In the genomic region with DNA sequence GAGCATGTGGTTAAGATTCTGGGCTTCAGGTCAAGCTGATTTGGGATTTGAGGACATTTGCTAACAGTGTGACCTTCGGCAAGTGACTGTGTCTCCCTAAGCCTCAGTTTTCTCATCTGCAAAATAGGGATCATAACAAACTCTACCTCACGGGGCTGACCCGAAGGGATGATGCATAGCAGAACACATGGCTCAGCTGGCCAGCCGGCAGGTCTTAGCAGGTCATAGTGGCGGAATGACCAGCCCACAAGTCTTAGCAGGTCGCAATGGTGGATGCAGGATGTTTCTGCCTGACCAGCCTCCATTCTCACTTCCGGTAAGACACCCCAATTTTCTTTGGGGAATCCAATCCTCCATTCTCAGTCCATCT, we compare ENCODE assay signal across 13 cellular contexts.
DNase-seq lines count a peak whose midpoint lies in the region; ATAC-seq, FAIRE-seq and TF ChIP-seq lines count a peak whose summit lies in the region.
"Had no signal": no experiment of that assay in that cellular context is flagged by ENCODE, and none has a peak within 500 bp of the region (broad histone marks: within the 10 kb centered on the region; RNA-seq: fewer than 3 reads in every experiment).

No MANE protein-coding gene starts in this region.

- no peak overlapping the region for H3K27ac Mint-ChIP-seq in Calu3 (ENCODE audit: unreplicated experiment)
- H3K27ac Mint-ChIP-seq in astrocyte (ENCODE audit: unreplicated experiment), result peak overlapping the region; percentile 56
- peak overlapping the region; percentile 98 for H3K27ac Mint-ChIP-seq in natural killer cell treated with Interleukin-12 subunit alpha and Interleukin-12 subunit beta and Interleukin-15 and Interleukin-18, amount 100 ng/mL, for 72 hours
- no peak overlapping the region for H3K27ac Mint-ChIP-seq in endothelial cell (ENCODE audit: unreplicated experiment)

- H3K9ac ChIP-seq in astrocyte (ENCODE audit: low read length) (no peak overlapping the region), GM23248 (no peak overlapping the region)

- no peak for ATAC-seq in natural killer cell treated with Interleukin-12 subunit alpha and Interleukin-12 subunit beta and Interleukin-15 and Interleukin-18, amount 100 ng/mL, for 72 hours
- ATAC-seq: gastrocnemius medialis had no signal

- no peak for TF ChIP-seq CTCF in Calu3 (IDR thresholded peaks at IDR 0.05; ENCODE audit: unreplicated experiment)
- TF ChIP-seq CTCF in astrocyte (IDR thresholded peaks at IDR 0.05; ENCODE audit: insufficient read depth, low read depth, low read length), result no peak
- TF ChIP-seq CTCF in endothelial cell (IDR thresholded peaks at IDR 0.05; ENCODE audit: unreplicated experiment), result no peak

- H3K27me3 Mint-ChIP-seq in Calu3 (ENCODE audit: unreplicated experiment) (peaks cover 8% of the 10 kb centered on the region), astrocyte (ENCODE audit: low read depth, unreplicated experiment) (peaks cover 4% of the 10 kb centered on the region), endothelial cell (ENCODE audit: unreplicated experiment) (peaks cover 13% of the 10 kb centered on the region)
- H3K27me3 Mint-ChIP-seq in natural killer cell treated with Interleukin-12 subunit alpha and Interleukin-12 subunit beta and Interleukin-15 and Interleukin-18, amount 100 ng/mL, for 72 hours, result no peaks in the 10 kb centered on the region

- H3K4me2 ChIP-seq in astrocyte (ENCODE audit: low read length), result no peak overlapping the region
- H3K4me2 ChIP-seq in GM23248 (ENCODE audit: unreplicated experiment), result no peak overlapping the region

- H3K4me3 ChIP-seq in astrocyte (ENCODE audit: insufficient read depth, low read depth, low read length) (no peak overlapping the region), GM23248 (no peak overlapping the region)
- H3K4me3 ChIP-seq: gastrocnemius medialis, sigmoid colon, thoracic aorta had no signal

- H3K36me3 ChIP-seq in astrocyte (ENCODE audit: insufficient read depth, low read length) (no peaks in the 10 kb centered on the region), GM23248 (ENCODE audit: low read depth) (no peaks in the 10 kb centered on the region)
- H3K36me3 ChIP-seq: gastrocnemius medialis, sigmoid colon, thoracic aorta had no signal

- H3K4me1 Mint-ChIP-seq in Calu3 (ENCODE audit: low read depth, unreplicated experiment) (peaks cover 43% of the 10 kb centered on the region), astrocyte (ENCODE audit: low read depth, unreplicated experiment) (peaks cover 27% of the 10 kb centered on the region), endothelial cell (ENCODE audit: unreplicated experiment) (peaks cover 20% of the 10 kb centered on the region)
- peaks cover 70 to 75% of the 10 kb centered on the region in 2 donors for H3K4me1 Mint-ChIP-seq in natural killer cell treated with Interleukin-12 subunit alpha and Interleukin-12 subunit beta and Interleukin-15 and Interleukin-18, amount 100 ng/mL, for 72 hours (ENCODE audit: low read depth in 2 of 2)

- H3K4me1 ChIP-seq in astrocyte (ENCODE audit: insufficient read depth, low read length) (peaks cover 6% of the 10 kb centered on the region), GM23248 (ENCODE audit: insufficient read depth) (no peaks in the 10 kb centered on the region)
- H3K4me1 ChIP-seq: sigmoid colon had no signal

- no peaks in the 10 kb centered on the region for H3F3A ChIP-seq in GM23248 (ENCODE audit: insufficient read depth)

- BruUV-seq in Calu3 (replicated peaks; lab: Mats Ljungman, UMichigan), result no TSS peak

- no peak overlapping the region for H2AFZ ChIP-seq in astrocyte (ENCODE audit: low read depth, low read length)
- no peak overlapping the region for H2AFZ ChIP-seq in GM23248

- H3K36me3 Mint-ChIP-seq in Calu3 (ENCODE audit: insufficient read depth, unreplicated experiment), result peaks cover 8% of the 10 kb centered on the region
- H3K36me3 Mint-ChIP-seq in astrocyte (ENCODE audit: low read depth, unreplicated experiment), result peaks cover 9% of the 10 kb centered on the region
- H3K36me3 Mint-ChIP-seq in natural killer cell treated with Interleukin-12 subunit alpha and Interleukin-12 subunit beta and Interleukin-15 and Interleukin-18, amount 100 ng/mL, for 72 hours, result peaks cover 4% of the 10 kb centered on the region
- H3K36me3 Mint-ChIP-seq in endothelial cell (ENCODE audit: low read depth, unreplicated experiment), result peaks cover 6% of the 10 kb centered on the region

- H3K9me3 Mint-ChIP-seq in Calu3 (ENCODE audit: low read depth, unreplicated experiment), result no peaks in the 10 kb centered on the region
- no peaks in the 10 kb centered on the region for H3K9me3 Mint-ChIP-seq in astrocyte (ENCODE audit: unreplicated experiment)
- H3K9me3 Mint-ChIP-seq in natural killer cell treated with Interleukin-12 subunit alpha and Interleukin-12 subunit beta and Interleukin-15 and Interleukin-18, amount 100 ng/mL, for 72 hours, result no peaks in the 10 kb centered on the region
- no peaks in the 10 kb centered on the region for H3K9me3 Mint-ChIP-seq in endothelial cell (ENCODE audit: unreplicated experiment)
- H3K9me3 Mint-ChIP-seq: nephron progenitor cell had no signal

- no peaks in the 10 kb centered on the region for H3K9me2 ChIP-seq in GM23248 (ENCODE audit: insufficient read depth)

- H3K27ac ChIP-seq in astrocyte (ENCODE audit: low read depth, low read length) (no peak overlapping the region), GM23248 (no peak overlapping the region)
- H3K27ac ChIP-seq: gastrocnemius medialis, thoracic aorta had no signal

- H4K20me1 ChIP-seq in astrocyte (ENCODE audit: insufficient read depth, low read length) (peaks cover 41% of the 10 kb centered on the region), GM23248 (ENCODE audit: insufficient read depth) (no peaks in the 10 kb centered on the region)

- H3K27me3 ChIP-seq in astrocyte (ENCODE audit: insufficient read depth, low read length), result no peaks in the 10 kb centered on the region
- H3K27me3 ChIP-seq in GM23248 (replicated peaks; ENCODE audit: insufficient read depth), result peaks cover 10% of the 10 kb centered on the region
- H3K27me3 ChIP-seq: gastrocnemius medialis, sigmoid colon had no signal

- DNase-seq in Calu3 (no peak), GM19239 (ENCODE audit: insufficient read length, low spot score) (no peak), astrocyte (ENCODE audit: low read depth) (no peak), NCI-H2171 (lab: John Stamatoyannopoulos, UW) (no peak), endothelial cell (ENCODE audit: low spot score) (no peak), GM23248 (no peak)
- peak; percentile 45 for DNase-seq in natural killer cell treated with Interleukin-12 subunit alpha and Interleukin-12 subunit beta and Interleukin-15 and Interleukin-18, amount 100 ng/mL, for 72 hours (ENCODE audit: low spot score)
- DNase-seq: activated CD4-positive, alpha-beta T cell treated with anti-CD3 and anti-CD28 coated beads, Interleukin-2, amount 50 U/mL, for 4 hours; GOT3; nephron progenitor cell had no signal

- WGBS in GM23248 (ENCODE audit: low coverage in 1 of 2, low lambda C conversion rate in 2 of 2, missing lambda C conversion rate in 2 of 2), 2 experiments, result 77 to 80% methylated on average over 7 of the region's 7 CpGs

- H3K9me3 ChIP-seq in astrocyte (ENCODE audit: insufficient read depth, low read depth, low read length) (no peaks in the 10 kb centered on the region), GM23248 (ENCODE audit: low read depth) (no peaks in the 10 kb centered on the region)
- H3K9me3 ChIP-seq: gastrocnemius medialis, sigmoid colon, thoracic aorta had no signal

- CTCF ChIA-PET in Calu3 (lab: Charles Lee), result interaction anchor here (0.6 to 1.0 kb wide), 2 partner anchors 61 to 870 kb away, joined by 3 to 5 read pairs; partner anchors contain the start of gene WNT7A

- H3K79me2 ChIP-seq in astrocyte (ENCODE audit: insufficient read depth, low read length) (no peaks in the 10 kb centered on the region), GM23248 (ENCODE audit: insufficient read depth) (no peaks in the 10 kb centered on the region)

- FAIRE-seq in GM19239 (lab: Jason Lieb, UNC) (peak; percentile 11), astrocyte (lab: Jason Lieb, UNC) (no peak)

- intact Hi-C loops in Calu3 (cut with micrococcal nuclease; ENCODE audit: unreplicated experiment), result no loop called here

- in situ Hi-C loops in GM23248 (cut with MboI), result no loop called here

- H3K4me3 Mint-ChIP-seq in Calu3 (ENCODE audit: low read depth, unreplicated experiment), result peak overlapping the region; percentile 28
- H3K4me3 Mint-ChIP-seq in astrocyte (ENCODE audit: unreplicated experiment), result no peak overlapping the region
- H3K4me3 Mint-ChIP-seq in natural killer cell treated with Interleukin-12 subunit alpha and Interleukin-12 subunit beta and Interleukin-15 and Interleukin-18, amount 100 ng/mL, for 72 hours, result peak overlapping the region; percentile 89
- no peak overlapping the region for H3K4me3 Mint-ChIP-seq in endothelial cell (ENCODE audit: unreplicated experiment)
- H3K4me3 Mint-ChIP-seq: nephron progenitor cell had no signal

Comparison
In these comparisons a context has a peak if more than half of its experiments do, and no peak if none do; other contexts are left out.
1. H3K27ac Mint-ChIP-seq: peak in astrocyte (single experiment) and natural killer cell treated with Interleukin-12 subunit alpha and Interleukin-12 subunit beta and Interleukin-15 and Interleukin-18, amount 100 ng/mL, for 72 hours (2 of 2); none in Calu3 (single experiment) and endothelial cell (single experiment).
2. H3K4me3 Mint-ChIP-seq: peak in Calu3 (single experiment) and natural killer cell treated with Interleukin-12 subunit alpha and Interleukin-12 subunit beta and Interleukin-15 and Interleukin-18, amount 100 ng/mL, for 72 hours (single experiment); none in astrocyte (single experiment) and endothelial cell (single experiment).